Comparison of ENCODE assay signal across 8 cellular contexts in genomic region chr21:38958940-38959685, GRCh38.
A peak's percentile ranks its signal among the peaks of the same experiment; 100 is the strongest.
DNase-seq lines count a peak whose midpoint lies in the region; ATAC-seq, FAIRE-seq and TF ChIP-seq lines count a peak whose summit lies in the region.

No MANE protein-coding gene starts in this region.

- H3K36me3 ChIP-seq in small intestine (ENCODE audit: control insufficient read depth in 2 of 2, insufficient read depth in 2 of 2, low read length in 2 of 2), result no peaks in the 10 kb centered on the region

- FAIRE-seq in small intestine (lab: Jason Lieb, UNC), result no peak

- TF ChIP-seq CTCF in HFFc6 (IDR thresholded peaks at IDR 0.05), result no peak
- TF ChIP-seq CTCF in foreskin fibroblast (IDR thresholded peaks at IDR 0.05; ENCODE audit: low read depth, low read length), result no peak

- peaks cover 10% of the 10 kb centered on the region in 2 donors for H3K4me1 ChIP-seq in small intestine (ENCODE audit: control insufficient read depth in 2 of 2, insufficient read depth in 1 of 2, low read depth in 1 of 2, low read length in 1 of 2)

- peak overlapping the region in 1 of 2 donors; percentile 84 for H3K27ac ChIP-seq in small intestine (ENCODE audit: low read depth in 1 of 2, low read length in 1 of 2)

- H3K9me3 Mint-ChIP-seq in HFFc6, result peaks cover 14% of the 10 kb centered on the region

- DNase-seq in HFFc6 (peak; percentile 64), T1000 (lab: John Stamatoyannopoulos, UW) (peak; percentile 37), foreskin fibroblast (peak; percentile 67 to 87), small intestine (peak; percentile 25), NCI-H774 (lab: John Stamatoyannopoulos, UW) (no peak), NCI-H1105 treated with DMSO at 0.1 percent for 48 hours (lab: John Stamatoyannopoulos, UW) (no peak)
- no peak for DNase-seq in stimulated activated naive CD4-positive, alpha-beta T cell (lab: John Stamatoyannopoulos, UW)

- no peaks in the 10 kb centered on the region for H3K27me3 ChIP-seq in small intestine (ENCODE audit: control insufficient read depth in 2 of 2, insufficient read depth in 2 of 2, low read length in 2 of 2)

- H3K27me3 Mint-ChIP-seq in HFFc6 (ENCODE audit: insufficient read depth), result peaks cover 4% of the 10 kb centered on the region

- no peak for ATAC-seq in HG03378 (IDR thresholded peaks at IDR 0.05; ENCODE audit: unreplicated experiment)

- H3K4me3 ChIP-seq in foreskin fibroblast (ENCODE audit: low read depth in 1 of 2, low read length in 2 of 2), result no peak overlapping the region
- H3K4me3 ChIP-seq in small intestine (ENCODE audit: low read depth in 1 of 2, low read length in 2 of 2), result no peak overlapping the region

- H3K36me3 Mint-ChIP-seq in HFFc6 (ENCODE audit: low read depth), result peaks cover 6% of the 10 kb centered on the region

- H3K4me3 Mint-ChIP-seq in HFFc6, result peak overlapping the region; percentile 27; the same call in 1 of the 2 replicates

- peak overlapping the region; percentile 90 for H3K27ac Mint-ChIP-seq in HFFc6

- WGBS in small intestine, 3 donors, result 61 to 68% (median 62%) methylated on average over 4 of the region's 4 CpGs

- H3K9me3 ChIP-seq in small intestine (ENCODE audit: control insufficient read depth, low read depth), result no peaks in the 10 kb centered on the region

- H3K4me1 Mint-ChIP-seq in HFFc6 (ENCODE audit: low read depth), result peaks cover 62% of the 10 kb centered on the region

Comparison
In these comparisons a context has a peak if more than half of its experiments do, and no peak if none do; other contexts are left out.
1. DNase-seq: peak in HFFc6 (single experiment), T1000 (single experiment), foreskin fibroblast (2 of 2) and small intestine (single experiment); none in NCI-H774 (single experiment), stimulated activated naive CD4-positive, alpha-beta T cell (0 of 6) and NCI-H1105 treated with DMSO at 0.1 percent for 48 hours (single experiment).